8 cellular contexts compared by ENCODE assay signal in genomic region chr20:39885975-39886649, GRCh38.
DNase-seq lines count a peak whose midpoint lies in the region; ATAC-seq, FAIRE-seq and TF ChIP-seq lines count a peak whose summit lies in the region.

No MANE protein-coding gene starts in this region.

- no peaks in the 10 kb centered on the region for H3K27me3 ChIP-seq in fibroblast of lung (ENCODE audit: control insufficient read depth, insufficient read depth, low read length)
- H3K27me3 ChIP-seq in neuronal stem cell (ENCODE audit: control insufficient read depth in 3 of 3, insufficient read depth in 3 of 3, low read depth in 1 of 3, low read length in 3 of 3) = no peaks in the 10 kb centered on the region

- H4K91ac ChIP-seq in neuronal stem cell (ENCODE audit: low read depth, low read length, poor library complexity) = no peak overlapping the region

- no peak overlapping the region for H3K4me2 ChIP-seq in fibroblast of lung (ENCODE audit: extremely low read depth, insufficient read depth, low read length)
- no peak overlapping the region for H3K4me2 ChIP-seq in neuronal stem cell (ENCODE audit: insufficient read depth, low read length, poor library complexity, severe bottlenecking)

- no peak for TF ChIP-seq POLR2A in GM12892 (IDR thresholded peaks at IDR 0.05; ENCODE audit: low read depth, low read length)

- no peak overlapping the region for H4K8ac ChIP-seq in neuronal stem cell (ENCODE audit: low read depth, low read length)

- no peak overlapping the region for H2BK12ac ChIP-seq in neuronal stem cell (ENCODE audit: low read length)

- peak; percentile 16 for DNase-seq in Calu3
- peak; percentile 64 for DNase-seq in HFF-Myc (ENCODE audit: extremely low read depth, low read depth)
- peak; percentile 63 for DNase-seq in SK-N-MC (ENCODE audit: low read depth, low spot score)
- peak; percentile 82 to 90 for DNase-seq in fibroblast of lung (ENCODE audit: low read depth in 2 of 2)
- peak; percentile 40 for DNase-seq in neuronal stem cell (ENCODE audit: low spot score)
- no peak for DNase-seq in GM12892 (ENCODE audit: insufficient read length)
- DNase-seq in HTR-8/SVneo (ENCODE audit: insufficient read length, low spot score) = no peak

- H3K36me3 Mint-ChIP-seq in Calu3 (ENCODE audit: insufficient read depth, unreplicated experiment) = no peaks in the 10 kb centered on the region

- H3K9ac ChIP-seq in SK-N-MC (ENCODE audit: insufficient read length) = no peak overlapping the region
- H3K9ac ChIP-seq in fibroblast of lung (ENCODE audit: insufficient read depth, low read length) = no peak overlapping the region
- H3K9ac ChIP-seq in neuronal stem cell (ENCODE audit: low read depth, low read length, poor library complexity) = no peak overlapping the region

- no peak for FAIRE-seq in GM12892 (lab: Jason Lieb, UNC)
- FAIRE-seq in HTR-8/SVneo (lab: Jason Lieb, UNC) = no peak

- intact Hi-C loops in Calu3 (cut with micrococcal nuclease; ENCODE audit: unreplicated experiment) = loop anchor here (10.0 kb wide), 1 partner anchor 771 kb away; no protein-coding TSS in a partner anchor

- no peak overlapping the region for H3K23ac ChIP-seq in neuronal stem cell (ENCODE audit: low read depth, low read length, poor library complexity)

- no peak overlapping the region for H2BK5ac ChIP-seq in neuronal stem cell (ENCODE audit: low read length)

- H2BK120ac ChIP-seq in neuronal stem cell (ENCODE audit: low read depth, low read length) = no peak overlapping the region

- no peak overlapping the region for H3K27ac ChIP-seq in SK-N-MC
- H3K27ac ChIP-seq in fibroblast of lung (ENCODE audit: insufficient read depth, low read length) = no peak overlapping the region
- no peak overlapping the region for H3K27ac ChIP-seq in neuronal stem cell (replicated peaks; ENCODE audit: low read length)

- H3K9me3 Mint-ChIP-seq in Calu3 (ENCODE audit: low read depth, unreplicated experiment) = peaks cover 7% of the 10 kb centered on the region

- H3K4ac ChIP-seq in neuronal stem cell (ENCODE audit: low read length) = no peak overlapping the region

- H3K4me3 ChIP-seq in HFF-Myc (replicated peaks; ENCODE audit: low read depth, low read length) = no peak overlapping the region
- no peak overlapping the region for H3K4me3 ChIP-seq in SK-N-MC
- H3K4me3 ChIP-seq in fibroblast of lung (replicated peaks in 1 of 4; ENCODE audit: control extremely low read depth in 1 of 4, insufficient read depth in 1 of 4, low read depth in 3 of 4, low read length in 4 of 4) = no peak overlapping the region
- no peak overlapping the region for H3K4me3 ChIP-seq in neuronal stem cell (ENCODE audit: low read length in 2 of 2)

- H2BK15ac ChIP-seq in neuronal stem cell (ENCODE audit: low read length) = no peak overlapping the region

- no peaks in the 10 kb centered on the region for H3K27me3 Mint-ChIP-seq in Calu3 (ENCODE audit: unreplicated experiment)

- H3K79me2 ChIP-seq in fibroblast of lung (ENCODE audit: control insufficient read depth, insufficient read depth, low read length) = no peaks in the 10 kb centered on the region

- no peak overlapping the region for H2AK5ac ChIP-seq in neuronal stem cell (ENCODE audit: low read depth, low read length)

- no peaks in the 10 kb centered on the region for H3K4me1 Mint-ChIP-seq in Calu3 (ENCODE audit: low read depth, unreplicated experiment)

- H3K9me3 ChIP-seq in SK-N-MC (ENCODE audit: low read depth, low read length) = no peaks in the 10 kb centered on the region; the same call in 1 of the 2 replicates
- no peaks in the 10 kb centered on the region for H3K9me3 ChIP-seq in fibroblast of lung (ENCODE audit: control insufficient read depth, insufficient read depth, low read depth, low read length)
- H3K9me3 ChIP-seq in neuronal stem cell (replicated peaks in 1 of 2; ENCODE audit: control insufficient read depth in 2 of 2, insufficient read depth in 1 of 2, low read depth in 1 of 2, low read length in 2 of 2) = no peaks in the 10 kb centered on the region

- H4K20me1 ChIP-seq in fibroblast of lung (ENCODE audit: control insufficient read depth, extremely low read depth, insufficient read depth, low read length) = no peaks in the 10 kb centered on the region

- no TSS peak for BruUV-seq in Calu3 (replicated peaks; lab: Mats Ljungman, UMichigan)

- no peak overlapping the region for H3K27ac Mint-ChIP-seq in Calu3 (ENCODE audit: unreplicated experiment)

- H2AFZ ChIP-seq in fibroblast of lung (ENCODE audit: low read length) (no peak overlapping the region), neuronal stem cell (ENCODE audit: low read length) (no peak overlapping the region)

- H3K79me1 ChIP-seq in neuronal stem cell (ENCODE audit: low read depth, low read length) = no peaks in the 10 kb centered on the region

- ATAC-seq in GM19463 (IDR thresholded peaks at IDR 0.05; ENCODE audit: unreplicated experiment) = no peak

- H3K36me3 ChIP-seq in SK-N-MC (ENCODE audit: insufficient read depth, low read length) (no peaks in the 10 kb centered on the region), fibroblast of lung (ENCODE audit: control insufficient read depth, insufficient read depth, low read length) (no peaks in the 10 kb centered on the region), neuronal stem cell (replicated peaks in 1 of 2; ENCODE audit: control insufficient read depth in 2 of 2, insufficient read depth in 2 of 2, low read length in 2 of 2) (no peaks in the 10 kb centered on the region)

- no peak overlapping the region for H3K14ac ChIP-seq in neuronal stem cell (ENCODE audit: low read length)

- no peak overlapping the region for H3K18ac ChIP-seq in neuronal stem cell (ENCODE audit: low read length)

- CTCF ChIA-PET in Calu3 (lab: Charles Lee) = interaction anchor here (0.6 kb wide), 1 partner anchor 676 kb away, joined by 4 read pairs; no protein-coding TSS in a partner anchor

- no peak overlapping the region for H3K4me3 Mint-ChIP-seq in Calu3 (ENCODE audit: low read depth, unreplicated experiment)

- no peaks in the 10 kb centered on the region for H3K4me1 ChIP-seq in fibroblast of lung (ENCODE audit: control insufficient read depth, extremely low read depth, insufficient read depth, low read length)
- H3K4me1 ChIP-seq in neuronal stem cell (ENCODE audit: control insufficient read depth in 2 of 2, insufficient read depth in 1 of 2, low read depth in 1 of 2, low read length in 2 of 2) = peaks cover 0 to 2% of the 10 kb centered on the region in 2 donors

- peak; percentile 13 for TF ChIP-seq CTCF in Calu3 (IDR thresholded peaks at IDR 0.05; ENCODE audit: unreplicated experiment)
- peak; percentile 74 for TF ChIP-seq CTCF in HFF-Myc (IDR thresholded peaks at IDR 0.05; ENCODE audit: low read depth, low read length, missing control alignments)
- peak; percentile 38 to 70 for TF ChIP-seq CTCF in fibroblast of lung (conservative IDR thresholded peaks at IDR 0.05 in 1 of 2, IDR thresholded peaks at IDR 0.05 in 1 of 2; ENCODE audit: low read depth in 1 of 2, low read length in 2 of 2)

- no CpG with 5 or more reads among the region's 7 CpGs for WGBS in neuronal stem cell (ENCODE audit: extremely low coverage in 2 of 2, insufficient read length in 2 of 2, insufficient replicate concordance in 1 of 2), 2 donors

Comparison
In these comparisons a context has a peak if more than half of its experiments do, and no peak if none do; other contexts are left out.
1. DNase-seq: peak in Calu3 (single experiment), HFF-Myc (single experiment), SK-N-MC (single experiment), fibroblast of lung (2 of 2) and neuronal stem cell (single experiment); none in GM12892 (single experiment) and HTR-8/SVneo (single experiment).
2. CTCF ChIP-seq: peak in every context shown above with its lines; median percentile 74 in HFF-Myc; 54 in fibroblast of lung; 13 in Calu3.